Comparison of ENCODE assay signal across 1 cellular context in genomic region chr5:177484902-177485549, GRCh38.
TF ChIP-seq lines count a peak whose summit lies in the region.

No MANE protein-coding gene starts in this region.

TF ChIP-seq in GM12878, 131 proteins besides CTCF, POLR2A, EP300 and RAD21:
- TF ChIP-seq HDAC6 (IDR thresholded peaks at IDR 0.05; ENCODE audit: unreplicated experiment) (no peak), SRF (IDR thresholded peaks at IDR 0.05; ENCODE audit: low read depth in 2 of 2, low read length in 2 of 2) (no peak), DPF2 (IDR thresholded peaks at IDR 0.05) (no peak), ZNF622 (IDR thresholded peaks at IDR 0.05) (no peak), MYB (IDR thresholded peaks at IDR 0.05; ENCODE audit: borderline replicate concordance, low read depth, low read length) (no peak), RFX5 (IDR thresholded peaks at IDR 0.05; ENCODE audit: low read depth, low read length) (no peak), PKNOX1 (IDR thresholded peaks at IDR 0.05) (no peak), SREBF1 (IDR thresholded peaks at IDR 0.05; ENCODE audit: low read length) (no peak), USF1 (IDR thresholded peaks at IDR 0.05; ENCODE audit: borderline replicate concordance, extremely low read length, insufficient read depth, low read depth, low read length) (no peak), KAT2A (conservative IDR thresholded peaks at IDR 0.05; ENCODE audit: control insufficient read depth, low read depth, low read length) (no peak), NFYA (IDR thresholded peaks at IDR 0.05; ENCODE audit: borderline replicate concordance, low read depth, low read length) (no peak), NR2C2 (IDR thresholded peaks at IDR 0.05; ENCODE audit: borderline replicate concordance, control insufficient read depth, insufficient read length, low read depth) (no peak), TARDBP (IDR thresholded peaks at IDR 0.05; ENCODE audit: borderline replicate concordance) (no peak), ATF2 (IDR thresholded peaks at IDR 0.05; ENCODE audit: low read length) (no peak), SUZ12 (IDR thresholded peaks at IDR 0.05; ENCODE audit: unreplicated experiment) (no peak)
